1 cellular context compared by ENCODE assay signal in genomic region chr3:60708191-60708975, GRCh38.
TF ChIP-seq lines count a peak whose summit lies in the region.

No MANE protein-coding gene starts in this region.

TF ChIP-seq in HEK293, 187 proteins besides CTCF, POLR2A, EP300 and RAD21 (continued from another document):
- TF ChIP-seq ZNF398 (tag by site-specific recombination; IDR thresholded peaks at IDR 0.05) (no peak; the same call in 1 of the 2 replicates), SP7 (tag by site-specific recombination; IDR thresholded peaks at IDR 0.05) (peak; percentile 75), ZNF768 (tag by site-specific recombination; IDR thresholded peaks at IDR 0.05) (no peak), ZBTB17 (tag by site-specific recombination; IDR thresholded peaks at IDR 0.05) (0 out of 2 replicates have a peak, but pooled peaks have one; percentile 28), FEZF1 (tag by site-specific recombination; IDR thresholded peaks at IDR 0.05) (peak; percentile 97), ZNF184 (tag by site-specific recombination; IDR thresholded peaks at IDR 0.05) (no peak), ZNF843 (tag by site-specific recombination; IDR thresholded peaks at IDR 0.05) (peak; percentile 42; the same call in 1 of the 2 replicates), ZBTB1 (tag by site-specific recombination; IDR thresholded peaks at IDR 0.05) (no peak), ZNF777 (tag by site-specific recombination; IDR thresholded peaks at IDR 0.05; ENCODE audit: borderline replicate concordance) (no peak), ZNF830 (tag by site-specific recombination; IDR thresholded peaks at IDR 0.05; ENCODE audit: low read depth) (no peak), ZBTB20 (tag by site-specific recombination; IDR thresholded peaks at IDR 0.05) (no peak), IKZF3 (tag by site-specific recombination; IDR thresholded peaks at IDR 0.05) (0 out of 2 replicates have a peak, but pooled peaks have one; percentile 17), ZIC2 (tag by site-specific recombination; IDR thresholded peaks at IDR 0.05) (peak; percentile 16; the same call in 1 of the 2 replicates), PATZ1 (tag by site-specific recombination; IDR thresholded peaks at IDR 0.05) (no peak), ZNF629 (tag by site-specific recombination; IDR thresholded peaks at IDR 0.05) (no peak), ZNF501 (tag by site-specific recombination; IDR thresholded peaks at IDR 0.05) (no peak), ZNF157 (tag by site-specific recombination; IDR thresholded peaks at IDR 0.05) (no peak), RBAK (tag by site-specific recombination; IDR thresholded peaks at IDR 0.05) (no peak), TRIM28 (IDR thresholded peaks at IDR 0.05; ENCODE audit: borderline replicate concordance, low read length) (0 out of 2 replicates have a peak, but pooled peaks have one; percentile 36), ZNF48 (tag by site-specific recombination; IDR thresholded peaks at IDR 0.05) (no peak)
